16 cellular contexts compared by ENCODE assay signal in genomic region chr10:61855771-61856170, GRCh38. TPM values are rescaled to one million over a fixed set of nuclear protein-coding genes. Genes with fewer than 3 reads are reported as not detected.
A peak's percentile ranks its signal among the peaks of the same experiment; 100 is the strongest.
DNase-seq lines count a peak whose midpoint lies in the region; ATAC-seq and TF ChIP-seq lines count a peak whose summit lies in the region.
"Had no signal": no experiment of that assay in that cellular context is flagged by ENCODE, and none has a peak within 500 bp of the region (broad histone marks: within the 10 kb centered on the region; RNA-seq: fewer than 3 reads in every experiment).

No MANE protein-coding gene starts in this region.

- H3K4me3 Mint-ChIP-seq in glutamatergic neuron (ENCODE audit: unreplicated experiment), result no peak overlapping the region
- H3K4me3 Mint-ChIP-seq: CD4-positive, CD25-positive, alpha-beta regulatory T cell; CD8-positive, alpha-beta memory T cell; H9 had no signal

- H3K27ac ChIP-seq in BLaER1 treated with 17β-estradiol and CSF1 and Interleukin-3, amounts not matched to agents 10 nM and 100 nM, result no peak overlapping the region
- H3K27ac ChIP-seq: HL-60 had no signal

- peaks cover 0 to 8% (median 5%) of the 10 kb centered on the region in 10 experiments; a peak in 8 of 20 replicates for H3K4me1 ChIP-seq in BLaER1 treated with 17β-estradiol and CSF1 and Interleukin-3, amounts not matched to agents 10 nM and 100 nM

- no peaks in the 10 kb centered on the region for H3K9me3 Mint-ChIP-seq in glutamatergic neuron (ENCODE audit: unreplicated experiment)
- H3K9me3 Mint-ChIP-seq: CD8-positive, alpha-beta memory T cell; H9 had no signal

- H3K27me3 ChIP-seq in BLaER1 treated with 17β-estradiol and CSF1 and Interleukin-3, amounts not matched to agents 10 nM and 100 nM, result no peaks in the 10 kb centered on the region

- no peaks in the 10 kb centered on the region for H3K36me3 Mint-ChIP-seq in glutamatergic neuron (ENCODE audit: unreplicated experiment)
- H3K36me3 Mint-ChIP-seq: CD8-positive, alpha-beta memory T cell had no signal

- H4K20me1 ChIP-seq in BLaER1 treated with 17β-estradiol and CSF1 and Interleukin-3, amounts not matched to agents 10 nM and 100 nM, result no peaks in the 10 kb centered on the region

- no peak overlapping the region for H3K27ac Mint-ChIP-seq in glutamatergic neuron (ENCODE audit: unreplicated experiment)
- H3K27ac Mint-ChIP-seq: CD4-positive, CD25-positive, alpha-beta regulatory T cell; CD8-positive, alpha-beta memory T cell; H9 had no signal

- peak overlapping the region in 7 of 11 experiments; percentile 27 to 45 (median 37); a peak in 9 of 22 replicates for H3K4me2 ChIP-seq in BLaER1 treated with 17β-estradiol and CSF1 and Interleukin-3, amounts not matched to agents 10 nM and 100 nM

- no peaks in the 10 kb centered on the region for H3K36me3 ChIP-seq in BLaER1 treated with 17β-estradiol and CSF1 and Interleukin-3, amounts not matched to agents 10 nM and 100 nM

- no peak for TF ChIP-seq CTCF in glutamatergic neuron (IDR thresholded peaks at IDR 0.05; ENCODE audit: partially characterized antibody, unreplicated experiment)

- intact Hi-C loops in sciatic nerve (cut with DNase I), result no loop called here

- H3K4me1 Mint-ChIP-seq in glutamatergic neuron (ENCODE audit: low read depth, unreplicated experiment), result peaks cover 2% of the 10 kb centered on the region
- H3K4me1 Mint-ChIP-seq: CD8-positive, alpha-beta memory T cell had no signal

- H3K9me3 ChIP-seq in BLaER1 treated with 17β-estradiol and CSF1 and Interleukin-3, amounts not matched to agents 10 nM and 100 nM (replicated peaks in 1 of 11), result no peaks in the 10 kb centered on the region

- DNase-seq in LHCN-M2 (ENCODE audit: low read depth) (peak; percentile 18), glutamatergic neuron (peak; percentile 31), sciatic nerve (ENCODE audit: low spot score) (peak; percentile 74), islet precursor cell (no peak)
- DNase-seq in stimulated activated CD4-positive, alpha-beta T cell treated with anti-CD3 and anti-CD28 coated beads, Interleukin-2, amount 100 ng/mL, for 48 hours, result no peak
- DNase-seq: 8988T; C1 segment of cervical spinal cord; CD4-positive, CD25-positive, alpha-beta regulatory T cell; CD8-positive, alpha-beta memory T cell; COR-L47; GDM1; H9 had no signal

- ATAC-seq in sciatic nerve (peak; percentile 93), GM21381 (IDR thresholded peaks at IDR 0.05; ENCODE audit: unreplicated experiment) (no peak), esophagus mucosa (no peak)

- no peak overlapping the region for H3K9ac ChIP-seq in BLaER1 treated with 17β-estradiol and CSF1 and Interleukin-3, amounts not matched to agents 10 nM and 100 nM

- H3K4me3 ChIP-seq in BLaER1 treated with 17β-estradiol and CSF1 and Interleukin-3, amounts not matched to agents 10 nM and 100 nM, result no peak overlapping the region

- peaks cover 2% of the 10 kb centered on the region for H3K27me3 Mint-ChIP-seq in glutamatergic neuron (ENCODE audit: unreplicated experiment)
- H3K27me3 Mint-ChIP-seq: CD8-positive, alpha-beta memory T cell had no signal

RNA-seq across cellular contexts. Expression of gene ARID5B, which starts 45.7 kb away (rescaled TPM):
- total RNA-seq in LHCN-M2 (2014; rRNA removed), result 11.0 and 17.4 TPM in 2 replicates
- polyA plus RNA-seq in LHCN-M2 (2012), result 10.1 TPM
- 1.1 TPM for total RNA-seq in glutamatergic neuron (ENCODE audit: unreplicated experiment)
- total RNA-seq in sciatic nerve, result 63.8 TPM
- 23.4 TPM for total RNA-seq in esophagus mucosa

Comparison
In these comparisons a context has a peak if more than half of its experiments do, and no peak if none do; other contexts are left out.
1. DNase-seq: peak in LHCN-M2 (single experiment), glutamatergic neuron (single experiment) and sciatic nerve (single experiment); none in stimulated activated CD4-positive, alpha-beta T cell treated with anti-CD3 and anti-CD28 coated beads, Interleukin-2, amount 100 ng/mL, for 48 hours (0 of 2) and islet precursor cell (single experiment).